ENCODE assay signal across 9 cellular contexts in the genomic region with DNA sequence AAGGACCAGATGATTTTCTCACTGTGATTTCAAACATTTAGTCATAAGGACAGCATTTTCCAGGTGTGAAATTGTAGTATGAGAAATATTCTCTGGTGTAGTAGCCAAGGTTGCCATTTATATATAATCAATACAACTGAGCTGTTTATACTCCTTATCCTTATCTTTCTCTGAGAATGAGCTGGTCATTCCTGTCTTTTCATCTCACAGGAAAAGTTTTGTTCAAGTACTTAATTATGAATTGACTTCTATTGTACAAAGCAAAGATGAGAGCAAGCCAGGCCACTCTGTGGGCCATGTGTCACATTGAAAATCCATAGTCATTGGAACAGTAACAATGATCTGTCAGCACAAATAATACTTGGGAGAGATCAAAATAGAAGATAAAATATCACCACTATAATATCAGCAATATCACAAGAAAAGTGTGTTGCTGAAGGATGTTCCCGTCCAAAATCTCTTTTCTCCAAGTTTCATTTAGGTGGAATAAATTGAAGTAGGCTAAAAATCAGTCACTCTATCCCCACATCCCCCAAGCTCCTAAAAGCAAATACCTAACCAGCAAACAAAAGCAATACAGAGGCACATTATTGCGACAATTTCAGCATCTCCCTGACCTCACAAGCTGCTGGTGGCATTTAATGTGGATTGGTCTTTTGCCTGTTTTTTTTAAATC. TPM values are rescaled to one million over a fixed set of nuclear protein-coding genes. Genes with fewer than 3 reads are reported as not detected.
"Had no signal": no experiment of that assay in that cellular context is flagged by ENCODE, and none has a peak within 500 bp of the region (broad histone marks: within the 10 kb centered on the region; RNA-seq: fewer than 3 reads in every experiment).

No MANE protein-coding gene starts in this region.

- H3K4me1 Mint-ChIP-seq: IgD-negative memory B cell had no signal

- H3K4me3 Mint-ChIP-seq: HFFc6, IgD-negative memory B cell had no signal

- H3K36me3 ChIP-seq: HAP-1 had no signal

- H3K27ac ChIP-seq: GM23248, HL-60 had no signal

- H3K4me3 ChIP-seq: GM23248, HAP-1 had no signal

- DNase-seq: GM23248, GOT3, H7, HFFc6 had no signal

- H3K9me3 ChIP-seq: HAP-1 had no signal

- H3K27me3 Mint-ChIP-seq: IgD-negative memory B cell had no signal

- H3K4me1 ChIP-seq: HAP-1 had no signal

- H3K27ac Mint-ChIP-seq: HFFc6, IgD-negative memory B cell had no signal

RNA-seq across cellular contexts. Expression of gene RIT2, which starts 2.1 kb away (rescaled TPM):
- total RNA-seq: GM23248, HepG2, HFFc6, HT1080 had no signal
